Comparison of ENCODE assay signal across 8 cellular contexts in genomic region chr3:129314757-129315385, GRCh38. TPM values are rescaled to one million over a fixed set of nuclear protein-coding genes. Genes with fewer than 3 reads are reported as not detected.
DNase-seq lines count a peak whose midpoint lies in the region; ATAC-seq and TF ChIP-seq lines count a peak whose summit lies in the region.

No MANE protein-coding gene starts in this region.

- H3K4me3 ChIP-seq in left lung: peak overlapping the region; percentile 87 to 91

- H3K4me1 ChIP-seq in left lung: peaks cover 13 to 40% of the 10 kb centered on the region in 2 donors

- no peaks in the 10 kb centered on the region for H3K36me3 ChIP-seq in left lung

- intact Hi-C loops in left lung (cut with DNase I): no loop called here

- peak; percentile 92 for DNase-seq in EH (ENCODE audit: low read depth)
- peak; percentile 89 for DNase-seq in NCI-H446 treated with DMSO at 0.1 percent for 48 hours (lab: John Stamatoyannopoulos, UW)
- peak; percentile 67 to 76 for DNase-seq in activated CD4-positive, alpha-beta T cell treated with anti-CD3 and anti-CD28 coated beads, Interleukin-2, amount 50 U/mL, for 48 hours
- DNase-seq in ecto neural progenitor cell (ENCODE audit: low spot score): peak; percentile 93
- peak; percentile 88 to 92 for DNase-seq in left lung
- peak; percentile 56 to 74 for DNase-seq in stimulated activated CD4-positive, alpha-beta T cell treated with anti-CD3 and anti-CD28 coated beads, Interleukin-2, amount 100 ng/mL, for 24 hours

- ATAC-seq in HG03196 (IDR thresholded peaks at IDR 0.05; ENCODE audit: unreplicated experiment) (peak; percentile 42), left lung (peak; percentile 69), HG02938 (IDR thresholded peaks at IDR 0.05; ENCODE audit: unreplicated experiment) (no peak)

- peak in 1 of 2 donors; percentile 9 for TF ChIP-seq CTCF in left lung (IDR thresholded peaks at IDR 0.05)

- no peaks in the 10 kb centered on the region for H3K27me3 ChIP-seq in left lung

- H3K9me3 ChIP-seq in left lung: no peaks in the 10 kb centered on the region

- peak overlapping the region; percentile 86 to 87 for H3K27ac ChIP-seq in left lung

RNA-seq across cellular contexts. Expression of gene HMCES, which starts 36.2 kb away (rescaled TPM):
- total RNA-seq in left lung: 10 to 100 TPM; 32.9 to 34.9 TPM
